ENCODE assay signal across 31 cellular contexts in genomic region chr16:19309178-19309577, GRCh38. TPM values are rescaled to one million over a fixed set of nuclear protein-coding genes. Genes with fewer than 3 reads are reported as not detected.
"Had no signal": no experiment of that assay in that cellular context is flagged by ENCODE, and none has a peak within 500 bp of the region (broad histone marks: within the 10 kb centered on the region; RNA-seq: fewer than 3 reads in every experiment).

No MANE protein-coding gene starts in this region.

- H3K27ac ChIP-seq: stomach, suprapubic skin, testis, thoracic aorta, thyroid gland, tibial artery, tibial nerve, transverse colon, upper lobe of left lung, upper lobe of right lung, uterus, vagina had no signal

- ATAC-seq: stimulated activated effector memory CD8-positive, alpha-beta T cell treated with anti-CD3 and anti-CD28 coated beads, Interleukin-12 subunit alpha, Interleukin-12 subunit beta, amount 100 ng/mL, for 72 hours; stimulated activated memory B cell treated with anti-CD40 and anti-IgM and Interleukin-4, amounts not matched to agents 10 μg/mL and 1 μg/mL and 100 μg/mL, for 72 hours; stimulated activated naive B cell treated with anti-CD40 and anti-IgM and Interleukin-4, amounts not matched to agents 10 μg/mL and 1 μg/mL and 100 μg/mL, for 72 hours; stimulated activated naive CD8-positive, alpha-beta T cell treated with anti-CD3 and anti-CD28 coated beads, Interleukin-15, amount 100 ng/mL, for 72 hours; stimulated activated naive CD8-positive, alpha-beta T cell treated with anti-CD3 and anti-CD28 coated beads, Interleukin-15, Interleukin-2, amounts not matched to agents 100 U/mL and 50 U/mL, for 24 hours; upper lobe of right lung had no signal

- H3K36me3 ChIP-seq: stomach, suprapubic skin, thoracic aorta, thyroid gland, tibial artery, tibial nerve, transverse colon, upper lobe of left lung, upper lobe of right lung, uterus, vagina had no signal

- H3K4me3 ChIP-seq: stomach, suprapubic skin, testis, thoracic aorta, thyroid gland, tibial artery, tibial nerve, transverse colon, upper lobe of left lung, upper lobe of right lung, uterus, vagina had no signal

- DNase-seq: stimulated activated CD4-positive, alpha-beta T cell treated with anti-CD3 and anti-CD28 coated beads, Interleukin-2, amount 100 ng/mL, for 48 hours; stimulated activated CD4-positive, alpha-beta T cell treated with anti-CD3 and anti-CD28 coated beads, Interleukin-4, amount 100 ng/mL, for 1 hour; stimulated activated CD4-positive, alpha-beta T cell treated with anti-CD3 and anti-CD28 coated beads, Interleukin-4, amount 100 ng/mL, for 24 hours; stimulated activated CD4-positive, alpha-beta T cell treated with anti-CD3 and anti-CD28 coated beads, Interleukin-4, amount 100 ng/mL, for 4 hours; stimulated activated CD8-positive, alpha-beta memory T cell treated with anti-CD3 and anti-CD28 coated beads, Interleukin-4, amount 100 ng/mL, for 48 hours; stimulated activated naive B cell treated with anti-CD40 and anti-IgM and Interleukin-4, amounts not matched to agents 10 μg/mL and 1 μg/mL and 100 μg/mL, for 72 hours; stimulated activated naive CD4-positive, alpha-beta T cell; stimulated activated naive CD4-positive, alpha-beta T cell treated with Interleukin-2 at 50 U/mL for 16 hours; stimulated activated naive CD8-positive, alpha-beta T cell treated with anti-CD3 and anti-CD28 coated beads, Interleukin-15, amount 100 ng/mL, for 72 hours; stimulated activated naive CD8-positive, alpha-beta T cell treated with anti-CD3 and anti-CD28 coated beads, Interleukin-15, Interleukin-2, amounts not matched to agents 100 U/mL and 50 U/mL, for 24 hours; stomach; substantia nigra; testis; thyroid gland; tibial artery; transverse colon; trophoblast cell; upper lobe of left lung; upper lobe of right lung; uterus had no signal

- H3K27me3 ChIP-seq: stomach, testis, thyroid gland, tibial nerve, transverse colon, upper lobe of left lung, upper lobe of right lung, uterus, vagina had no signal

- H3K4me1 ChIP-seq: stomach, suprapubic skin, testis, thyroid gland, tibial artery, tibial nerve, transverse colon, upper lobe of left lung, upper lobe of right lung, uterus, vagina had no signal

- H3K9me3 ChIP-seq: stomach, suprapubic skin, testis, thoracic aorta, thyroid gland, tibial artery, transverse colon, upper lobe of left lung, upper lobe of right lung, uterus, vagina had no signal

- FAIRE-seq: urothelium cell line had no signal

RNA-seq across cellular contexts. Expression of gene CLEC19A, which starts 23.6 kb away (rescaled TPM):
- total RNA-seq: subcutaneous adipose tissue, suprapubic skin, temporal lobe, testis, thoracic aorta, thyroid gland, tibial nerve, transverse colon, upper lobe of left lung, ureter, urinary bladder, uterus, vagina had no signal
- polyA plus RNA-seq: stomach, urinary bladder had no signal
